10 cellular contexts compared by ENCODE assay signal in the genomic region with DNA sequence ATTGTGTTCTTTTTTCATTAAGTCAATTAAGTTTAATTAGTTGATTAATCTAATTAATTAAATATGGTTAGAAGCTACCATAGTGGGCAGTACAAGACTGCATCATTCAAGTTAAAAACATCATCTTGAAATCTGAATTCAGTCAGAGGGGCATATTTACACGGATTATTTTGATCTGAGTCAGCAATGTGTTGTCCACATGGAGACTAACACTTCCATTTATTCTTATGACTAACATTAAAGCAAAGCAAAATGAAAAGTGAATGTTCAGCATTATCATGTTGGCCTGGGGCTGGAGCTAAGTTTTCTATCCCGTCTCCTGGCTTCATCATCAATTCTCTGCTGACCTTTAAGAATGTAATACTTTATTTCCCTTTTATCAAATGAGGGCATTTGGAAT. TPM values are rescaled to one million over a fixed set of nuclear protein-coding genes. Genes with fewer than 3 reads are reported as not detected.
DNase-seq lines count a peak whose midpoint lies in the region; ATAC-seq lines count a peak whose summit lies in the region.
"Had no signal": no experiment of that assay in that cellular context is flagged by ENCODE, and none has a peak within 500 bp of the region (broad histone marks: within the 10 kb centered on the region; RNA-seq: fewer than 3 reads in every experiment).

No MANE protein-coding gene starts in this region.

- POLR2A ChIA-PET in activated CD8-positive, alpha-beta T cell treated with anti-CD3 and anti-CD28 coated beads, Interleukin-2, amount 10 ng/mL, durations not matched to agents 7 days and 5 days (lab: Charles Lee): interaction anchor here (0.6 to 1.1 kb wide), 3 partner anchors 10 to 18 kb away, joined by 3 read pairs; a partner anchor contains a TSS

- no peak for ATAC-seq in GM18907 (IDR thresholded peaks at IDR 0.05; ENCODE audit: unreplicated experiment)
- ATAC-seq in activated CD8-positive, alpha-beta T cell treated with anti-CD3 and anti-CD28 coated beads, Interleukin-2, amount 10 ng/mL, durations not matched to agents 7 days and 5 days: no peak

- no peaks in the 10 kb centered on the region for H3K9me3 Mint-ChIP-seq in activated CD8-positive, alpha-beta T cell treated with anti-CD3 and anti-CD28 coated beads, Interleukin-2, amount 10 ng/mL, durations not matched to agents 7 days and 5 days (ENCODE audit: insufficient read depth)

- H3K27ac Mint-ChIP-seq in activated CD8-positive, alpha-beta T cell treated with anti-CD3 and anti-CD28 coated beads, Interleukin-2, amount 10 ng/mL, durations not matched to agents 7 days and 5 days: no peak overlapping the region

- DNase-seq in AG08395 (ENCODE audit: low spot score) (peak; percentile 71), GM04503 (ENCODE audit: low read depth) (peak; percentile 57), amniotic epithelial cell (ENCODE audit: low read depth) (peak; percentile 81), iris pigment epithelial cell (ENCODE audit: low read depth) (peak; percentile 88), NCI-H2081 (lab: John Stamatoyannopoulos, UW) (no peak), NCI-H1436 (lab: John Stamatoyannopoulos, UW) (no peak)
- DNase-seq in activated CD8-positive, alpha-beta T cell treated with anti-CD3 and anti-CD28 coated beads, Interleukin-2, amount 10 ng/mL, durations not matched to agents 7 days and 5 days: no peak
- DNase-seq: activated CD4-positive, alpha-beta T cell treated with anti-CD3 and anti-CD28 coated beads, Interleukin-2, amount 50 U/mL, for 4 hours; activated naive CD4-positive, alpha-beta T cell treated with Interleukin-2 at 50 U/mL for 16 hours had no signal

- no peak overlapping the region for H3K4me3 Mint-ChIP-seq in activated CD8-positive, alpha-beta T cell treated with anti-CD3 and anti-CD28 coated beads, Interleukin-2, amount 10 ng/mL, durations not matched to agents 7 days and 5 days

- H3K27me3 Mint-ChIP-seq in activated CD8-positive, alpha-beta T cell treated with anti-CD3 and anti-CD28 coated beads, Interleukin-2, amount 10 ng/mL, durations not matched to agents 7 days and 5 days (ENCODE audit: low read depth): no peaks in the 10 kb centered on the region

- H3K36me3 Mint-ChIP-seq in activated CD8-positive, alpha-beta T cell treated with anti-CD3 and anti-CD28 coated beads, Interleukin-2, amount 10 ng/mL, durations not matched to agents 7 days and 5 days (ENCODE audit: low read depth): peaks cover 79% of the 10 kb centered on the region

- CTCF ChIA-PET in activated CD8-positive, alpha-beta T cell treated with anti-CD3 and anti-CD28 coated beads, Interleukin-2, amount 10 ng/mL, durations not matched to agents 7 days and 5 days (lab: Charles Lee): interaction anchor here (1.6 to 4.0 kb wide), 5 partner anchors 10 to 554 kb away, joined by 4 to 15 read pairs (median 5); no protein-coding TSS in a partner anchor

- peaks cover 75% of the 10 kb centered on the region for H3K4me1 Mint-ChIP-seq in activated CD8-positive, alpha-beta T cell treated with anti-CD3 and anti-CD28 coated beads, Interleukin-2, amount 10 ng/mL, durations not matched to agents 7 days and 5 days (ENCODE audit: low read depth)

RNA-seq across cellular contexts. Expression of a gene that starts 17.3 kb away (rescaled TPM):
- 10 to 100 TPM; 83.4 to 93.4 TPM for total RNA-seq in activated CD8-positive, alpha-beta T cell treated with anti-CD3 and anti-CD28 coated beads, Interleukin-2, amount 10 ng/mL, durations not matched to agents 7 days and 5 days

Comparison
In these comparisons a context has a peak if more than half of its experiments do, and no peak if none do; other contexts are left out.
1. DNase-seq: peak in AG08395 (single experiment), GM04503 (single experiment), amniotic epithelial cell (single experiment) and iris pigment epithelial cell (single experiment); none in activated CD8-positive, alpha-beta T cell treated with anti-CD3 and anti-CD28 coated beads, Interleukin-2, amount 10 ng/mL, durations not matched to agents 7 days and 5 days (single experiment), NCI-H2081 (0 of 2) and NCI-H1436 (single experiment).